ENCODE assay signal across 2 cellular contexts in the genomic region with DNA sequence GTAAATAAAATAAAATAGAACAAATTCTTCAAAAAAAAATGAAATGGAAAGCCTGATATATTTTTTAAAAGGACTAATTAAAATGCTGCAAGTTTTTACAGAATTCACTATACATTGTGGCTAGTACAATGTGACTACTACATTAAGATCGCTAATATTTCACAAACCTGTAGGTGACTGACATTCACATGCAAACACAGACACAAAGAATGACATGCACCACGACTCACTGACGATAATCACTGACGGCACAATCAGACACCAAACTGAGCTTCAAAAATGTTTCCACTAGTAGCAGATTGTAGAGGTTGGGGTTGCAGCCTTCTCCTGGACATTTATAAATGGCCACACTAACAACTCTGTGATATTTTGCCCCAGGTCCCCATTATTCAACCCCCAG.
TF ChIP-seq lines count a peak whose summit lies in the region.

No MANE protein-coding gene starts in this region.

TF ChIP-seq in WTC11, 78 proteins besides CTCF, POLR2A, EP300 and RAD21 (continued from another document):
- TF ChIP-seq, protein P1, sequence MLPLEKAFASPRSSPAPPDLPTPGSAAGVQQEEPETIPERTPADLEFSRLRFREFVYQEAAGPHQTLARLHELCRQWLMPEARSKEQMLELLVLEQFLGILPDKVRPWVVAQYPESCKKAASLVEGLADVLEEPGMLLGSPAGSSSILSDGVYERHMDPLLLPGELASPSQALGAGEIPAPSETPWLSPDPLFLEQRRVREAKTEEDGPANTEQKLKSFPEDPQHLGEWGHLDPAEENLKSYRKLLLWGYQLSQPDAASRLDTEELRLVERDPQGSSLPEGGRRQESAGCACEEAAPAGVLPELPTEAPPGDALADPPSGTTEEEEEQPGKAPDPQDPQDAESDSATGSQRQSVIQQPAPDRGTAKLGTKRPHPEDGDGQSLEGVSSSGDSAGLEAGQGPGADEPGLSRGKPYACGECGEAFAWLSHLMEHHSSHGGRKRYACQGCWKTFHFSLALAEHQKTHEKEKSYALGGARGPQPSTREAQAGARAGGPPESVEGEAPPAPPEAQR (CRISPR knock-in tag; IDR thresholded peaks at IDR 0.05): no peak
- TF ChIP-seq, protein P2, sequence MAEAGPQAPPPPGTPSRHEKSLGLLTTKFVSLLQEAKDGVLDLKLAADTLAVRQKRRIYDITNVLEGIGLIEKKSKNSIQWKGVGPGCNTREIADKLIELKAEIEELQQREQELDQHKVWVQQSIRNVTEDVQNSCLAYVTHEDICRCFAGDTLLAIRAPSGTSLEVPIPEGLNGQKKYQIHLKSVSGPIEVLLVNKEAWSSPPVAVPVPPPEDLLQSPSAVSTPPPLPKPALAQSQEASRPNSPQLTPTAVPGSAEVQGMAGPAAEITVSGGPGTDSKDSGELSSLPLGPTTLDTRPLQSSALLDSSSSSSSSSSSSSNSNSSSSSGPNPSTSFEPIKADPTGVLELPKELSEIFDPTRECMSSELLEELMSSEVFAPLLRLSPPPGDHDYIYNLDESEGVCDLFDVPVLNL (CRISPR knock-in tag; IDR thresholded peaks at IDR 0.05; ENCODE audit: borderline replicate concordance, low read depth): no peak
- TF ChIP-seq FOXJ3 (CRISPR knock-in tag; IDR thresholded peaks at IDR 0.05; ENCODE audit: borderline replicate concordance) (no peak), GABPB1 (CRISPR knock-in tag; IDR thresholded peaks at IDR 0.05) (no peak), TCF7 (CRISPR knock-in tag; IDR thresholded peaks at IDR 0.05; ENCODE audit: low read depth) (no peak), NFE2L1 (CRISPR knock-in tag; IDR thresholded peaks at IDR 0.05) (no peak), NFATC4 (CRISPR knock-in tag; IDR thresholded peaks at IDR 0.05) (no peak)

TF ChIP-seq in neural cell, 6 proteins besides CTCF, POLR2A, EP300 and RAD21 (continued from another document):
- TF ChIP-seq, protein P3, sequence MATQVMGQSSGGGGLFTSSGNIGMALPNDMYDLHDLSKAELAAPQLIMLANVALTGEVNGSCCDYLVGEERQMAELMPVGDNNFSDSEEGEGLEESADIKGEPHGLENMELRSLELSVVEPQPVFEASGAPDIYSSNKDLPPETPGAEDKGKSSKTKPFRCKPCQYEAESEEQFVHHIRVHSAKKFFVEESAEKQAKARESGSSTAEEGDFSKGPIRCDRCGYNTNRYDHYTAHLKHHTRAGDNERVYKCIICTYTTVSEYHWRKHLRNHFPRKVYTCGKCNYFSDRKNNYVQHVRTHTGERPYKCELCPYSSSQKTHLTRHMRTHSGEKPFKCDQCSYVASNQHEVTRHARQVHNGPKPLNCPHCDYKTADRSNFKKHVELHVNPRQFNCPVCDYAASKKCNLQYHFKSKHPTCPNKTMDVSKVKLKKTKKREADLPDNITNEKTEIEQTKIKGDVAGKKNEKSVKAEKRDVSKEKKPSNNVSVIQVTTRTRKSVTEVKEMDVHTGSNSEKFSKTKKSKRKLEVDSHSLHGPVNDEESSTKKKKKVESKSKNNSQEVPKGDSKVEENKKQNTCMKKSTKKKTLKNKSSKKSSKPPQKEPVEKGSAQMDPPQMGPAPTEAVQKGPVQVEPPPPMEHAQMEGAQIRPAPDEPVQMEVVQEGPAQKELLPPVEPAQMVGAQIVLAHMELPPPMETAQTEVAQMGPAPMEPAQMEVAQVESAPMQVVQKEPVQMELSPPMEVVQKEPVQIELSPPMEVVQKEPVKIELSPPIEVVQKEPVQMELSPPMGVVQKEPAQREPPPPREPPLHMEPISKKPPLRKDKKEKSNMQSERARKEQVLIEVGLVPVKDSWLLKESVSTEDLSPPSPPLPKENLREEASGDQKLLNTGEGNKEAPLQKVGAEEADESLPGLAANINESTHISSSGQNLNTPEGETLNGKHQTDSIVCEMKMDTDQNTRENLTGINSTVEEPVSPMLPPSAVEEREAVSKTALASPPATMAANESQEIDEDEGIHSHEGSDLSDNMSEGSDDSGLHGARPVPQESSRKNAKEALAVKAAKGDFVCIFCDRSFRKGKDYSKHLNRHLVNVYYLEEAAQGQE (IDR thresholded peaks at IDR 0.05; ENCODE audit: borderline replicate concordance): peak; percentile 19
